10 cellular contexts compared by ENCODE assay signal in genomic region chr6:112153926-112154621, GRCh38.
A peak's percentile ranks its signal among the peaks of the same experiment; 100 is the strongest.
DNase-seq lines count a peak whose midpoint lies in the region; ATAC-seq, FAIRE-seq and TF ChIP-seq lines count a peak whose summit lies in the region.
"Had no signal": no experiment of that assay in that cellular context is flagged by ENCODE, and none has a peak within 500 bp of the region (broad histone marks: within the 10 kb centered on the region; RNA-seq: fewer than 3 reads in every experiment).

No MANE protein-coding gene starts in this region.

- H3K27me3 ChIP-seq in GM23338 (ENCODE audit: insufficient read depth) = no peaks in the 10 kb centered on the region
- no peaks in the 10 kb centered on the region for H3K27me3 ChIP-seq in vagina
- H3K27me3 ChIP-seq in Caco-2 (replicated peaks; ENCODE audit: control insufficient read depth, insufficient read depth, low read length) = no peaks in the 10 kb centered on the region

- no peaks in the 10 kb centered on the region for H3K36me3 Mint-ChIP-seq in GM23338 (ENCODE audit: low read depth)
- no peaks in the 10 kb centered on the region for H3K36me3 Mint-ChIP-seq in Caco-2 (ENCODE audit: insufficient read depth, unreplicated experiment)

- H3K4me3 ChIP-seq in GM23338 (no peak overlapping the region), vagina (no peak overlapping the region), Caco-2 (ENCODE audit: low read depth, low read length) (no peak overlapping the region)

- POLR2A ChIA-PET in Caco-2 (lab: Charles Lee) = no interaction called here

- H3K36me3 ChIP-seq in GM23338 (ENCODE audit: insufficient read depth) (no peaks in the 10 kb centered on the region), vagina (no peaks in the 10 kb centered on the region), Caco-2 (ENCODE audit: control insufficient read depth, insufficient read depth, low read length) (no peaks in the 10 kb centered on the region)

- H3K79me2 ChIP-seq in GM23338 (replicated peaks; ENCODE audit: insufficient read depth) = no peaks in the 10 kb centered on the region

- H3K4me1 Mint-ChIP-seq in GM23338 = peaks cover 10% of the 10 kb centered on the region
- no peaks in the 10 kb centered on the region for H3K4me1 Mint-ChIP-seq in Caco-2 (ENCODE audit: low read depth, unreplicated experiment)
- H3K4me1 Mint-ChIP-seq: neural crest cell had no signal

- FAIRE-seq in islet of Langerhans (lab: Jason Lieb, UNC) = peak; percentile 51

- intact Hi-C loops in vagina (cut with DNase I) = no loop called here
- intact Hi-C loops in Caco-2 (cut with micrococcal nuclease; ENCODE audit: unreplicated experiment) = no loop called here

- CTCF ChIA-PET in Caco-2 (lab: Charles Lee) = no interaction called here

- H3K9me3 Mint-ChIP-seq in GM23338 (no peaks in the 10 kb centered on the region), Caco-2 (ENCODE audit: unreplicated experiment) (no peaks in the 10 kb centered on the region)
- H3K9me3 Mint-ChIP-seq: neural crest cell had no signal

- no peak overlapping the region for H3K4me2 ChIP-seq in GM23338

- TF ChIP-seq POLR2A in vagina (IDR thresholded peaks at IDR 0.05) = no peak

- DNase-seq in AG20443 (ENCODE audit: low spot score) (peak; percentile 55), GM23338 (ENCODE audit: low spot score) (no peak), SW480 (ENCODE audit: low spot score) (peak; percentile 28), vagina (ENCODE audit: extremely low spot score in 2 of 2) (no peak), Caco-2 (no peak)
- no peak for DNase-seq in NK-92 treated with Interleukin-12 subunit alpha and Interleukin-12 subunit beta, amount 100 ng/mL, for 24 hours (lab: John Stamatoyannopoulos, UW)
- DNase-seq: MM.1S had no signal

- H4K20me1 ChIP-seq in GM23338 (replicated peaks; ENCODE audit: insufficient read depth) = no peaks in the 10 kb centered on the region

- H3K27me3 Mint-ChIP-seq in GM23338 (ENCODE audit: insufficient read depth, low read depth, poor library complexity) (peaks cover 2% of the 10 kb centered on the region), Caco-2 (ENCODE audit: insufficient read depth, unreplicated experiment) (peaks cover 11% of the 10 kb centered on the region)

- ATAC-seq in GM23338 (no peak), HG03159 (IDR thresholded peaks at IDR 0.05; ENCODE audit: unreplicated experiment) (no peak)

- no TSS peak for BruUV-seq in Caco-2 (replicated peaks; lab: Mats Ljungman, UMichigan)

- H3K4me3 Mint-ChIP-seq in GM23338 = no peak overlapping the region
- H3K4me3 Mint-ChIP-seq in Caco-2 (ENCODE audit: unreplicated experiment) = no peak overlapping the region
- H3K4me3 Mint-ChIP-seq: neural crest cell had no signal

- H3K27ac ChIP-seq in GM23338 (ENCODE audit: low read depth) = no peak overlapping the region
- no peak overlapping the region for H3K27ac ChIP-seq in vagina

- H3F3A ChIP-seq in GM23338 (replicated peaks; ENCODE audit: low read depth) = no peaks in the 10 kb centered on the region

- H2AFZ ChIP-seq in GM23338 = 0 out of 2 replicates have a peak overlapping the region, but pooled peaks have one; percentile 3

- TF ChIP-seq CTCF in GM23338 (conservative IDR thresholded peaks at IDR 0.05; ENCODE audit: low read depth in 2 of 2) (no peak), vagina (IDR thresholded peaks at IDR 0.05) (no peak), Caco-2 (IDR thresholded peaks at IDR 0.05; ENCODE audit: insufficient read depth in 1 of 2, low read depth in 1 of 2, low read length in 1 of 2, severe bottlenecking in 1 of 2, unreplicated experiment in 1 of 2) (no peak)

- H3K27ac Mint-ChIP-seq in GM23338 = no peak overlapping the region
- no peak overlapping the region for H3K27ac Mint-ChIP-seq in Caco-2 (ENCODE audit: unreplicated experiment)

- H3K9me2 ChIP-seq in GM23338 (ENCODE audit: insufficient read depth) = peaks cover 2% of the 10 kb centered on the region; the same call in 1 of the 2 replicates

- H3K4me1 ChIP-seq in GM23338 (ENCODE audit: insufficient read depth) (no peaks in the 10 kb centered on the region), vagina (peaks cover 15% of the 10 kb centered on the region), Caco-2 (no peaks in the 10 kb centered on the region)

- H3K9me3 ChIP-seq in vagina (no peaks in the 10 kb centered on the region), Caco-2 (no peaks in the 10 kb centered on the region)

TF ChIP-seq in GM23338, 12 proteins besides CTCF, POLR2A, EP300 and RAD21 (continues in another document):
- TF ChIP-seq EZH2 (IDR thresholded peaks at IDR 0.05; ENCODE audit: low read depth, unreplicated experiment) (no peak), NANOG (IDR thresholded peaks at IDR 0.05; ENCODE audit: borderline replicate concordance) (no peak), ZNF114 (CRISPR knock-in tag; IDR thresholded peaks at IDR 0.05) (no peak), ETS1 (IDR thresholded peaks at IDR 0.05) (no peak), EZH2phosphoT487 (IDR thresholded peaks at IDR 0.05; ENCODE audit: unreplicated experiment) (no peak), ZNF331 (CRISPR knock-in tag; IDR thresholded peaks at IDR 0.05; ENCODE audit: low read depth) (no peak), REST (IDR thresholded peaks at IDR 0.05; ENCODE audit: unreplicated experiment) (no peak)

Comparison
In these comparisons a context has a peak if more than half of its experiments do, and no peak if none do; other contexts are left out.
1. DNase-seq: peak in AG20443 (single experiment) and SW480 (single experiment); none in GM23338 (single experiment), NK-92 treated with Interleukin-12 subunit alpha and Interleukin-12 subunit beta, amount 100 ng/mL, for 24 hours (single experiment), vagina (0 of 2) and Caco-2 (0 of 2).